ENCODE assay signal across 6 cellular contexts in the genomic region with DNA sequence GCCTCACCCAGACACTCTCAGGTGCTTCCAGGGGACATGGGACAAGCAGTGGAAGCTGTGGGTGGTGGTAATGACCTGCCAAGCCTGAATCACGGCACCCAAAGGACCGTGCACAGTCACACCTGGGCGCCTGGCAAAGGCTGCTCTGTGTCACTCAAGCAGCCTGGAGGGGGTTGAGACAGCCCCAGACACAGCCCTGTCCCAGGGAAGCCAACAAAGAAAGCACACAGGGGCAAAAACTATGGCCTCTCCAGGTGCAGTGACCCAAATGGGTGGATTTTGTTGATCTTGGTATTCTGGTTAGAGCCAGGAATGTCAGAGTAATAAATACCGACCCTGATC. TPM values are rescaled to one million over a fixed set of nuclear protein-coding genes. Genes with fewer than 3 reads are reported as not detected.
"Had no signal": no experiment of that assay in that cellular context is flagged by ENCODE, and none has a peak within 500 bp of the region (broad histone marks: within the 10 kb centered on the region; RNA-seq: fewer than 3 reads in every experiment).

No MANE protein-coding gene starts in this region.

- DNase-seq: IMR-90 had no signal

- H3K4me2 ChIP-seq: GM23338 had no signal

- H3K4me1 ChIP-seq: HAP-1 had no signal

- H3K4me3 ChIP-seq: GM23338, HAP-1, K562 had no signal

- H2AFZ ChIP-seq: GM23338 had no signal

- H3K9me3 Mint-ChIP-seq: GM23338 had no signal

- H3K4me3 Mint-ChIP-seq: GM23338 had no signal

- H3K9me3 ChIP-seq: HAP-1 had no signal

- H3K4me1 Mint-ChIP-seq: GM23338 had no signal

- ATAC-seq: GM23338, HCT116, K562 had no signal

- H3K27ac Mint-ChIP-seq: GM23338 had no signal

RNA-seq across cellular contexts. Expression of a gene that starts 15.0 kb away (rescaled TPM):
- total RNA-seq: HT-29 had no signal
